ENCODE assay signal across 18 cellular contexts in the genomic region with DNA sequence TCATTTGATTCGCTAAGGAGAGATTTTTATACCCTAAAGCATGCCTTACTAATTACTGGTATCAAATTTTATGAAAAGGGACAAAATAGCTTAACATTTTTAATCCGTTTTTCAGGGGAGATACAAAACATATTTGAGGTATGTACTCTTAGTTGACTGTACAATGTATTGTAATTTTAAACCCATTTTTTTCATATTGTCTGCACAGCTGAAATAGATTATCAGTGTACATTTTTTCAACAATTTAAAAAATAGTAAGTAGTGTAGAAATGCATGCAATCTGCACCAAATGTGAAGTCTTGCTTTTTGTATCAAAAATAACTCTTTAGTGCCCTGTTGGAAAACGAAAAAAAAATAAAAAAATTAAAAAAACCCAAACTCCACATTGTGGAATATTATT.
"Had no signal": no experiment of that assay in that cellular context is flagged by ENCODE, and none has a peak within 500 bp of the region (broad histone marks: within the 10 kb centered on the region; RNA-seq: fewer than 3 reads in every experiment).

No MANE protein-coding gene starts in this region.

- H3K4me1 ChIP-seq: esophagus muscularis mucosa, gastrocnemius medialis, left lung, lower lobe of right lung had no signal

- H3K36me3 ChIP-seq: esophagus muscularis mucosa, gastrocnemius medialis, heart right ventricle, left lung, lower lobe of right lung had no signal

- H3K27ac ChIP-seq: coronary artery, dorsolateral prefrontal cortex, esophagus muscularis mucosa, gastrocnemius medialis, left lung, lower lobe of right lung had no signal

- H3K27me3 ChIP-seq: dorsolateral prefrontal cortex, esophagus muscularis mucosa, gastrocnemius medialis, heart right ventricle, left lung had no signal

- H3K4me3 ChIP-seq: coronary artery, dorsolateral prefrontal cortex, esophagus muscularis mucosa, gastrocnemius medialis, left lung, lower lobe of right lung had no signal

- ATAC-seq: gastrocnemius medialis, left lung, lower lobe of right lung had no signal

- DNase-seq: dermis blood vessel endothelial cell; dorsolateral prefrontal cortex; effector CD4-positive, alpha-beta T cell; effector memory CD4-positive, alpha-beta T cell; foreskin fibroblast; foreskin melanocyte; gastrocnemius medialis; glutamatergic neuron; head of caudate nucleus; hippocampal formation; left cardiac atrium; left lung; lower lobe of right lung; mesendoderm; midbrain had no signal

- H3K9me3 ChIP-seq: esophagus muscularis mucosa, gastrocnemius medialis, heart right ventricle, lower lobe of right lung had no signal
